In the genomic region with DNA sequence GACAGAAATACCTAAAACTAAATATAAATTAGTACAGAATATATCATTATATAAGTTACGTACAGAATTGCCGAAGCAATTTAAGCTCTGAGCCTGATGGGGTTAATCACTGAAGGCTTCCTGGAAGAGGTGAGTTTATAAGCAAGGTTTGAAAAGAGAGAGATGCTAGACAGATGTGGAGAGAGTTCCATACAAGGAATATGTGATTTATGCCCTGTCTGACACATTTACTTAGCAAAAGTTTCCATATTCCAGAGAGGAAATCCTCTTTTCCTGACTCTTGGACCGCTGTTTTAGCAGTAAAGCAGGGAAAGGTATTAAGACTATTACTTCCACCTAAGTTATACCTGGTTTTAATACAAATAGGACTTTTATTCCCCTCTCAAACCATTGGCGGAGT, we compare ENCODE assay signal across 21 cellular contexts.
"Had no signal": no experiment of that assay in that cellular context is flagged by ENCODE, and none has a peak within 500 bp of the region (broad histone marks: within the 10 kb centered on the region; RNA-seq: fewer than 3 reads in every experiment).

No MANE protein-coding gene starts in this region.

- H3K27me3 ChIP-seq: SJSA1 had no signal

- DNase-seq: IMR-90, Kasumi-1, MM.1S, NCI-H1092 treated with DMSO at 0.1 percent for 48 hours, NCI-H1436, NCI-H187, NCI-H2029, NCI-H2081 treated with DMSO at 0.1 percent for 48 hours, NCI-H2171, NCI-H226, NCI-H446, NCI-H510A, NCI-H524 treated with DMSO at 0.1 percent for 48 hours, NCI-H774, Right ventricle myocardium superior, RPMI8226, SIG-M5 had no signal

- ATAC-seq: HepG2 had no signal

- H3K27ac ChIP-seq: KMS-11, SJSA1, SK-N-MC had no signal

- H3K9ac ChIP-seq: KMS-11 had no signal

- H3K4me2 ChIP-seq: KMS-11 had no signal

- H3K4me3 ChIP-seq: SJSA1, SK-N-MC had no signal

- H3K9me3 ChIP-seq: SJSA1 had no signal
